ENCODE assay signal across 1 cellular context in genomic region chr19:1883784-1884183, GRCh38.
TF ChIP-seq lines count a peak whose summit lies in the region.

No MANE protein-coding gene starts in this region.

TF ChIP-seq in endothelial cell of umbilical vein, 7 proteins besides CTCF, POLR2A, EP300 and RAD21:
- no peak for TF ChIP-seq GATA2 (IDR thresholded peaks at IDR 0.05; ENCODE audit: insufficient read depth, insufficient read length, low read depth, low read length)
- TF ChIP-seq POLR2AphosphoS5 (IDR thresholded peaks at IDR 0.05; ENCODE audit: insufficient read depth, low read depth, low read length), result no peak
- no peak for TF ChIP-seq JUN (IDR thresholded peaks at IDR 0.05; ENCODE audit: borderline replicate concordance, insufficient read depth, insufficient read length, low read depth)
- no peak for TF ChIP-seq MYC (IDR thresholded peaks at IDR 0.05; ENCODE audit: low read depth, low read length)
- no peak for TF ChIP-seq FOS (IDR thresholded peaks at IDR 0.05; ENCODE audit: borderline replicate concordance, insufficient read depth, low read length)
- no peak for TF ChIP-seq EZH2 (IDR thresholded peaks at IDR 0.05; ENCODE audit: borderline replicate concordance, low read depth, low read length, severe bottlenecking)
- no peak for TF ChIP-seq MAX (IDR thresholded peaks at IDR 0.05; ENCODE audit: insufficient read depth, insufficient read length)
